Comparison of ENCODE assay signal across 27 cellular contexts in genomic region chr12:75831413-75831812, GRCh38.
DNase-seq lines count a peak whose midpoint lies in the region; ATAC-seq and TF ChIP-seq lines count a peak whose summit lies in the region.
"Had no signal": no experiment of that assay in that cellular context is flagged by ENCODE, and none has a peak within 500 bp of the region (broad histone marks: within the 10 kb centered on the region; RNA-seq: fewer than 3 reads in every experiment).

No MANE protein-coding gene starts in this region.

- ATAC-seq in right lobe of liver: peak; percentile 52 to 70 (median 59)
- no peak for ATAC-seq in GM19395 (IDR thresholded peaks at IDR 0.05; ENCODE audit: unreplicated experiment)
- ATAC-seq: GM12878, T-helper 17 cell, WTC11 had no signal

- WGBS in right lobe of liver (ENCODE audit: insufficient coverage, low coverage, low lambda C conversion rate, missing lambda C conversion rate): 52% methylated on average over 3 of the region's 3 CpGs

- H3K9me3 ChIP-seq in right lobe of liver: no peaks in the 10 kb centered on the region
- H3K9me3 ChIP-seq: ascending aorta, HAP-1, upper lobe of left lung had no signal

- TF ChIP-seq POLR2A in right lobe of liver (IDR thresholded peaks at IDR 0.05): no peak

- no peaks in the 10 kb centered on the region for H3K36me3 ChIP-seq in right lobe of liver
- H3K36me3 ChIP-seq: ascending aorta, HAP-1, spleen, upper lobe of left lung had no signal

- DNase-seq in NCI-H1092 treated with DMSO at 0.1 percent for 48 hours (lab: John Stamatoyannopoulos, UW) (peak; percentile 17), NCI-H1092 (lab: John Stamatoyannopoulos, UW) (no peak), NCI-H226 (peak; percentile 86), fibroblast of peridontal ligament (ENCODE audit: extremely low read depth) (peak; percentile 44), right lobe of liver (no peak), NCI-H2029 treated with DMSO at 0.1 percent for 48 hours (lab: John Stamatoyannopoulos, UW) (no peak), activated gamma-delta T cell (lab: John Stamatoyannopoulos, UW) (no peak)
- DNase-seq: activated CD4-positive, alpha-beta memory T cell treated with anti-CD3 and anti-CD28 coated beads for 36 hours; activated naive CD4-positive, alpha-beta T cell treated with anti-CD3 and anti-CD28 coated beads, Interleukin-2, amount 50 U/mL, for 16 hours; activated T-cell treated with anti-CD3 and anti-CD28 coated beads, Interleukin-2, amount 50 U/mL, for 1 hour; DMS153; endodermal cell; hypothalamus; NCI-H187; NCI-H526 treated with DMSO at 0.1 percent for 48 hours; nephron progenitor cell; SIG-M5; spleen; stimulated activated CD4-positive, alpha-beta T cell treated with anti-CD3 and anti-CD28 coated beads, Interleukin-4, amount 100 ng/mL, for 4 hours; T-helper 17 cell; upper lobe of left lung had no signal

- no peak for TF ChIP-seq CTCF in right lobe of liver (IDR thresholded peaks at IDR 0.05)

- H3K4me1 ChIP-seq in right lobe of liver: no peaks in the 10 kb centered on the region
- H3K4me1 ChIP-seq: ascending aorta, HAP-1, spleen had no signal

- intact Hi-C loops in right lobe of liver (cut with DNase I): no loop called here

- no peak overlapping the region for H3K27ac ChIP-seq in right lobe of liver
- H3K27ac ChIP-seq: ascending aorta, C4-2B, spleen, upper lobe of left lung had no signal

- no peaks in the 10 kb centered on the region for H3K27me3 ChIP-seq in right lobe of liver
- H3K27me3 ChIP-seq: ascending aorta, spleen, upper lobe of left lung had no signal

- H3K4me3 ChIP-seq in right lobe of liver: no peak overlapping the region
- H3K4me3 ChIP-seq: ascending aorta, GM12878, HAP-1, spleen, upper lobe of left lung had no signal

Comparison
In these comparisons a context has a peak if more than half of its experiments do, and no peak if none do; other contexts are left out.
1. DNase-seq: peak in NCI-H1092 treated with DMSO at 0.1 percent for 48 hours (single experiment), NCI-H226 (single experiment) and fibroblast of peridontal ligament (single experiment); none in NCI-H1092 (single experiment), right lobe of liver (0 of 3), NCI-H2029 treated with DMSO at 0.1 percent for 48 hours (single experiment) and activated gamma-delta T cell (single experiment).